8 cellular contexts compared by ENCODE assay signal in genomic region chr11:72446929-72447753, GRCh38. TPM values are rescaled to one million over a fixed set of nuclear protein-coding genes. Genes with fewer than 3 reads are reported as not detected.
DNase-seq lines count a peak whose midpoint lies in the region; ATAC-seq, FAIRE-seq and TF ChIP-seq lines count a peak whose summit lies in the region.

No MANE protein-coding gene starts in this region.

- H3K27me3 ChIP-seq in heart right ventricle = no peaks in the 10 kb centered on the region
- H3K27me3 ChIP-seq in small intestine (ENCODE audit: control insufficient read depth in 2 of 2, insufficient read depth in 2 of 2, low read length in 2 of 2) = no peaks in the 10 kb centered on the region

- H3K9me3 ChIP-seq in heart right ventricle (peaks cover 0 to 6% (median 0%) of the 10 kb centered on the region in 11 donors), small intestine (ENCODE audit: control insufficient read depth, low read depth) (no peaks in the 10 kb centered on the region)

- intact Hi-C loops in heart right ventricle (cut with DNase I) = no loop called here

- H3K4me3 ChIP-seq in WI38 (ENCODE audit: low read depth, low read length) (no peak overlapping the region), heart right ventricle (no peak overlapping the region), small intestine (ENCODE audit: low read depth in 1 of 2, low read length in 2 of 2) (no peak overlapping the region)

- H3K4me1 ChIP-seq in heart right ventricle (peaks cover 0 to 11% (median 0%) of the 10 kb centered on the region in 9 donors), small intestine (ENCODE audit: control insufficient read depth in 2 of 2, insufficient read depth in 1 of 2, low read depth in 1 of 2, low read length in 1 of 2) (no peaks in the 10 kb centered on the region)

- peak; percentile 73 for TF ChIP-seq CTCF in AG09319 (IDR thresholded peaks at IDR 0.05; ENCODE audit: low read depth, low read length)
- peak; percentile 42 for TF ChIP-seq CTCF in GM13976 (IDR thresholded peaks at IDR 0.05; ENCODE audit: borderline replicate concordance, control extremely low read depth, extremely low read depth, insufficient read depth, missing control alignments)
- TF ChIP-seq CTCF in WI38 (IDR thresholded peaks at IDR 0.05; ENCODE audit: low read depth, low read length) = peak; percentile 60
- peak; percentile 57 to 86 (median 75) for TF ChIP-seq CTCF in heart right ventricle (IDR thresholded peaks at IDR 0.05)

- no peaks in the 10 kb centered on the region for H3K36me3 ChIP-seq in heart right ventricle
- H3K36me3 ChIP-seq in small intestine (ENCODE audit: control insufficient read depth in 2 of 2, insufficient read depth in 2 of 2, low read length in 2 of 2) = no peaks in the 10 kb centered on the region

- 22 to 31% methylated on average over 4 of the region's 4 CpGs for WGBS in heart right ventricle, 2 donors
- 17 to 28% (median 18%) methylated on average over 4 of the region's 4 CpGs for WGBS in small intestine, 3 donors

- DNase-seq in AG09319 (ENCODE audit: extremely low read depth, low read depth) = peak; percentile 31
- peak; percentile 67 for DNase-seq in GM13976 (ENCODE audit: low spot score)
- DNase-seq in NCI-H2171 treated with DMSO at 0.1 percent for 48 hours (lab: John Stamatoyannopoulos, UW) = peak; percentile 72
- DNase-seq in heart right ventricle = peak in 1 of 2 donors; percentile 25
- DNase-seq in small intestine = peak; percentile 49
- DNase-seq in GOT3 (lab: John Stamatoyannopoulos, UW) = no peak

- ATAC-seq in heart right ventricle (peak in 7 of 8 donors; percentile 33 to 63 (median 52)), HG03521 (IDR thresholded peaks at IDR 0.05; ENCODE audit: unreplicated experiment) (no peak)

- H3K27ac ChIP-seq in heart right ventricle = no peak overlapping the region
- no peak overlapping the region for H3K27ac ChIP-seq in small intestine (ENCODE audit: low read depth in 1 of 2, low read length in 1 of 2)

- in situ Hi-C loops in GM13976 (cut with MboI; ENCODE audit: low sequenced_read_pairs, unreplicated experiment) = no loop called here

- FAIRE-seq in small intestine (lab: Jason Lieb, UNC) = no peak

RNA-seq across cellular contexts. Expression of gene CLPB, which starts 12.8 kb away (rescaled TPM):
- total RNA-seq in heart right ventricle = 10 to 100 TPM; 14.9 to 21.2 (median 17.9) TPM
- polyA plus RNA-seq in heart right ventricle (10 to 100 TPM; 13.0 to 13.6 TPM), small intestine (10 to 100 TPM in 1 of 3 donors, 1 to 10 TPM in 2; 4.7 to 10.8 (median 7.8) TPM)
